In the genomic region with DNA sequence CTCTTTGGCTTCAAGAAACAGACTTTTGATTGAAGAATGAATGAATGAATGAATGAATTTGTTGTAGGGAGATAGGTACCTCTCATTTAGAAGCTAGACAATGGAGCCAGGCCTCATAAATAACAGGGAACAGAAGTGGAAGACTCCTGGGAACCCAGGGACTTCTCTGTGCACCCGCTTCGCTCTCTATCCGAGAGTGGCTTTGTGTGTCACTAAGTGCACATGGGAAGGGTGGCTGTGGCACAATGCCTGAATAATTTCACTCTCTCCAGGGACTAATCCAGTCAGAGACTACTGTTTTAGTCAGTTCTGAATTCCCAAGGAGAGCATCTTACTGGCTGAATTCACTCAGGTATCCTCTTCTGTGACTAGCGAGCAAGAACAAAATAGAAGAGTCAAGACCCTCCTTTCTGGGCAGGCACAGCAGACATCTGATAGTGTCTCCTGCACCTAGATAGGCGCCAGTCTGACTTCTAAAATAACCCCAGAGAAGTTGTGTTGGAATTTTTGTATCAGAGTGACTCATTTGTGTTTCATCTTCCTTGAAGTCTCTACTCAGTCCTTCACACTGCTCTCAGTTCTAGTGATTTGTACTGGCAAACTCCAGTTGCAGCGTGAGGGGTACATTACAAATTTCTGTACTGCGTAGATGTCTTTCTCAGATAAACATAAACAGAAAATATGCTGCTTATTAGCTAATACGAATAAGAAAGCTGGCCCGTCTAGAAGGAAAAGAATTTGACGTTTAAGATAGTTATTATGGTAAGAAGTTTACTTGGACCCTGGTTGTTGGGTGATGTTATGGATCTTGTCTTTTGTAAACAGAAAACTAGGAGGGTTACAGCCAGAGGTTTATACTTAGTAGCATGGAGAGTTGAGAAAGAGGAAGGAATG, we compare ENCODE assay signal across 13 cellular contexts. TPM values are rescaled to one million over a fixed set of nuclear protein-coding genes. Genes with fewer than 3 reads are reported as not detected.
DNase-seq lines count a peak whose midpoint lies in the region; ATAC-seq and TF ChIP-seq lines count a peak whose summit lies in the region.
"Had no signal": no experiment of that assay in that cellular context is flagged by ENCODE, and none has a peak within 500 bp of the region (broad histone marks: within the 10 kb centered on the region; RNA-seq: fewer than 3 reads in every experiment).

No MANE protein-coding gene starts in this region.

- in situ Hi-C loops in transverse colon (cut with MboI; ENCODE audit: low pct_ligation_motif_present in 1 of 4, low pct_unique_long_range_greater_than_20kb in 1 of 4, low sequenced_read_pairs in 3 of 4) = no loop called here

- intact Hi-C loops in heart left ventricle (cut with DNase I) (loop anchor here in 1 of 10 donors (5.0 kb wide), 1 partner anchor 35 kb away; a partner anchor contains a TSS), transverse colon (cut with DNase I; ENCODE audit: low total_unique reads) (no loop called here)

- no peak for TF ChIP-seq POLR2A in heart left ventricle (IDR thresholded peaks at IDR 0.05)
- no peak for TF ChIP-seq POLR2A in transverse colon (IDR thresholded peaks at IDR 0.05)

- TF ChIP-seq CTCF in heart left ventricle (IDR thresholded peaks at IDR 0.05) = no peak
- no peak for TF ChIP-seq CTCF in transverse colon (IDR thresholded peaks at IDR 0.05)

- peak; percentile 82 to 89 for ATAC-seq in activated naive CD4-positive, alpha-beta T cell treated with anti-CD3 and anti-CD28 coated beads, Interleukin-2, amount 50 U/mL, for 72 hours
- peak; percentile 90 for ATAC-seq in activated T-helper 17 cell treated with anti-CD3 and anti-CD28 coated beads, Interleukin-2, amount 50 U/mL, for 72 hours (replicated peaks)
- ATAC-seq in heart left ventricle (peak; percentile 64 to 78 (median 72)), GM21717 (IDR thresholded peaks at IDR 0.05; ENCODE audit: unreplicated experiment) (no peak)

- H3K9me3 ChIP-seq in heart left ventricle (no peaks in the 10 kb centered on the region), transverse colon (no peaks in the 10 kb centered on the region)
- H3K9me3 ChIP-seq: ovary had no signal

- DNase-seq in activated naive CD4-positive, alpha-beta T cell treated with anti-CD3 and anti-CD28 coated beads, Interleukin-2, amount 50 U/mL, for 72 hours (ENCODE audit: low spot score in 2 of 2) = no peak
- no peak for DNase-seq in activated naive CD4-positive, alpha-beta T cell treated with anti-CD3 and anti-CD28 coated beads, Interleukin-2, amount 10 ng/mL, durations not matched to agents 7 days and 5 days
- DNase-seq in heart left ventricle = no peak
- no peak for DNase-seq in transverse colon
- DNase-seq in hepatic stellate cell (ENCODE audit: low spot score) = no peak
- DNase-seq in NCI-H345 treated with DMSO at 0.1 percent for 48 hours (lab: John Stamatoyannopoulos, UW; ENCODE audit: unreplicated experiment) = no peak
- DNase-seq: NCI-H2029 treated with DMSO at 0.1 percent for 48 hours, ovary, SHP77 treated with DMSO at 0.1 percent for 48 hours, trophoblast cell had no signal

- no peaks in the 10 kb centered on the region for H3K27me3 ChIP-seq in heart left ventricle
- H3K27me3 ChIP-seq in transverse colon = no peaks in the 10 kb centered on the region
- H3K27me3 ChIP-seq: ovary had no signal

- WGBS in heart left ventricle, 4 donors = 62 to 80% (median 75%) methylated on average over 10 of the region's 10 CpGs
- WGBS in transverse colon (ENCODE audit: low coverage in 1 of 2), 2 donors = 62 to 85% methylated on average over 6 to 10 of the region's 10 CpGs

- H3K27ac Mint-ChIP-seq in activated naive CD4-positive, alpha-beta T cell treated with anti-CD3 and anti-CD28 coated beads, Interleukin-2, amount 50 U/mL, for 72 hours = peak overlapping the region in 1 of 2 donors; percentile 12
- no peak overlapping the region for H3K27ac Mint-ChIP-seq in activated naive CD4-positive, alpha-beta T cell treated with anti-CD3 and anti-CD28 coated beads, Interleukin-2, amount 10 ng/mL, durations not matched to agents 7 days and 5 days
- peak overlapping the region; percentile 9 for H3K27ac Mint-ChIP-seq in activated T-helper 17 cell treated with anti-CD3 and anti-CD28 coated beads, Interleukin-2, amount 50 U/mL, for 72 hours
- H3K27ac Mint-ChIP-seq: B cell had no signal

- H3K36me3 ChIP-seq in heart left ventricle = peaks cover 0 to 58% (median 49%) of the 10 kb centered on the region in 9 donors
- peaks cover 0 to 8% (median 3%) of the 10 kb centered on the region in 4 donors for H3K36me3 ChIP-seq in transverse colon
- H3K36me3 ChIP-seq: ovary had no signal

- no peak overlapping the region for H3K4me3 ChIP-seq in heart left ventricle
- no peak overlapping the region for H3K4me3 ChIP-seq in transverse colon
- H3K4me3 ChIP-seq: ovary had no signal

- peaks cover 0 to 57% (median 9%) of the 10 kb centered on the region in 12 donors for H3K4me1 ChIP-seq in heart left ventricle
- H3K4me1 ChIP-seq in transverse colon = peaks cover 0 to 14% (median 0%) of the 10 kb centered on the region in 4 donors

- no peaks in the 10 kb centered on the region for H3K27me3 Mint-ChIP-seq in activated naive CD4-positive, alpha-beta T cell treated with anti-CD3 and anti-CD28 coated beads, Interleukin-2, amount 10 ng/mL, durations not matched to agents 7 days and 5 days
- H3K27me3 Mint-ChIP-seq in activated T-helper 17 cell treated with anti-CD3 and anti-CD28 coated beads, Interleukin-2, amount 50 U/mL, for 72 hours = no peaks in the 10 kb centered on the region
- H3K27me3 Mint-ChIP-seq: B cell had no signal

- H3K4me1 Mint-ChIP-seq in activated naive CD4-positive, alpha-beta T cell treated with anti-CD3 and anti-CD28 coated beads, Interleukin-2, amount 10 ng/mL, durations not matched to agents 7 days and 5 days = no peaks in the 10 kb centered on the region
- H3K4me1 Mint-ChIP-seq in activated T-helper 17 cell treated with anti-CD3 and anti-CD28 coated beads, Interleukin-2, amount 50 U/mL, for 72 hours = peaks cover 24% of the 10 kb centered on the region

- no peak for TF ChIP-seq EP300 in transverse colon (IDR thresholded peaks at IDR 0.05; ENCODE audit: low read depth)

- no peaks in the 10 kb centered on the region for H3K9me3 Mint-ChIP-seq in activated naive CD4-positive, alpha-beta T cell treated with anti-CD3 and anti-CD28 coated beads, Interleukin-2, amount 50 U/mL, for 72 hours
- H3K9me3 Mint-ChIP-seq in activated naive CD4-positive, alpha-beta T cell treated with anti-CD3 and anti-CD28 coated beads, Interleukin-2, amount 10 ng/mL, durations not matched to agents 7 days and 5 days = no peaks in the 10 kb centered on the region
- H3K9me3 Mint-ChIP-seq in activated T-helper 17 cell treated with anti-CD3 and anti-CD28 coated beads, Interleukin-2, amount 50 U/mL, for 72 hours = no peaks in the 10 kb centered on the region

- peaks cover 14 to 19% of the 10 kb centered on the region in 2 donors for H3K36me3 Mint-ChIP-seq in activated naive CD4-positive, alpha-beta T cell treated with anti-CD3 and anti-CD28 coated beads, Interleukin-2, amount 50 U/mL, for 72 hours
- peaks cover 12% of the 10 kb centered on the region for H3K36me3 Mint-ChIP-seq in activated naive CD4-positive, alpha-beta T cell treated with anti-CD3 and anti-CD28 coated beads, Interleukin-2, amount 10 ng/mL, durations not matched to agents 7 days and 5 days
- H3K36me3 Mint-ChIP-seq in activated T-helper 17 cell treated with anti-CD3 and anti-CD28 coated beads, Interleukin-2, amount 50 U/mL, for 72 hours (ENCODE audit: low read depth) = peaks cover 93% of the 10 kb centered on the region

- CTCF ChIA-PET in activated naive CD4-positive, alpha-beta T cell treated with anti-CD3 and anti-CD28 coated beads, Interleukin-2, amount 10 ng/mL, durations not matched to agents 7 days and 5 days (lab: Charles Lee) = no interaction called here

- H3K4me3 Mint-ChIP-seq in activated naive CD4-positive, alpha-beta T cell treated with anti-CD3 and anti-CD28 coated beads, Interleukin-2, amount 10 ng/mL, durations not matched to agents 7 days and 5 days = no peak overlapping the region
- H3K4me3 Mint-ChIP-seq in activated T-helper 17 cell treated with anti-CD3 and anti-CD28 coated beads, Interleukin-2, amount 50 U/mL, for 72 hours = no peak overlapping the region
- H3K4me3 Mint-ChIP-seq: B cell had no signal

- H3K27ac ChIP-seq in heart left ventricle (peak overlapping the region in 3 of 12 donors; percentile 25 to 52 (median 32)), transverse colon (peak overlapping the region; percentile 3 to 33 (median 16))
- H3K27ac ChIP-seq: ovary had no signal

RNA-seq across cellular contexts. Expression of a gene that starts 34.0 kb away (rescaled TPM):
- total RNA-seq in activated naive CD4-positive, alpha-beta T cell treated with anti-CD3 and anti-CD28 coated beads, Interleukin-2, amount 50 U/mL, for 72 hours = 10 to 100 TPM; 22.1 to 40.7 TPM
- total RNA-seq in activated T-helper 17 cell treated with anti-CD3 and anti-CD28 coated beads, Interleukin-2, amount 50 U/mL, for 72 hours = 10 to 100 TPM; 26.9 to 86.0 TPM
- total RNA-seq in heart left ventricle = 10 to 100 TPM; 16.7 to 83.4 (median 40.0) TPM
- 1 to 10 TPM; 5.3 to 7.3 TPM for polyA plus RNA-seq in heart left ventricle
- total RNA-seq in transverse colon = 10 to 100 TPM; 31.8 to 92.1 (median 42.0) TPM
